In genomic region chr3:32510075-32510724, GRCh38 we compare ENCODE assay signal across 8 cellular contexts. TPM values are rescaled to one million over a fixed set of nuclear protein-coding genes. Genes with fewer than 3 reads are reported as not detected.
A peak's percentile ranks its signal among the peaks of the same experiment; 100 is the strongest.
DNase-seq lines count a peak whose midpoint lies in the region; ATAC-seq and TF ChIP-seq lines count a peak whose summit lies in the region.

No MANE protein-coding gene starts in this region.

- H3K9me3 ChIP-seq in MM.1S (replicated peaks; ENCODE audit: insufficient read depth, low read length) (no peaks in the 10 kb centered on the region), SU-DHL-6 (ENCODE audit: insufficient read depth, low read length) (no peaks in the 10 kb centered on the region), adrenal gland (replicated peaks in 1 of 3) (no peaks in the 10 kb centered on the region)

- H3K79me2 ChIP-seq in MM.1S (ENCODE audit: low read length) = no peaks in the 10 kb centered on the region
- H3K79me2 ChIP-seq in SU-DHL-6 (ENCODE audit: insufficient read depth, low read length) = no peaks in the 10 kb centered on the region

- no peaks in the 10 kb centered on the region; the same call in 1 of the 2 replicates for H3F3A ChIP-seq in MM.1S (ENCODE audit: insufficient read depth, low read length)
- peaks cover 13% of the 10 kb centered on the region for H3F3A ChIP-seq in SU-DHL-6 (ENCODE audit: insufficient read depth)

- H3K9ac ChIP-seq in MM.1S (ENCODE audit: low read length) = no peak overlapping the region
- no peak overlapping the region for H3K9ac ChIP-seq in SU-DHL-6 (ENCODE audit: low read length)

- TF ChIP-seq CTCF in MM.1S (IDR thresholded peaks at IDR 0.05; ENCODE audit: low read length) (peak; percentile 69), SU-DHL-6 (IDR thresholded peaks at IDR 0.05; ENCODE audit: insufficient read depth, low read length, poor library complexity, severe bottlenecking) (peak; percentile 64), adrenal gland (IDR thresholded peaks at IDR 0.05) (peak; percentile 44 to 89 (median 81))

- H3K9me2 ChIP-seq in MM.1S (replicated peaks; ENCODE audit: insufficient read depth, low read length) (no peaks in the 10 kb centered on the region), SU-DHL-6 (replicated peaks; ENCODE audit: insufficient read depth, low read length) (no peaks in the 10 kb centered on the region)

- H4K20me1 ChIP-seq in MM.1S (ENCODE audit: insufficient read depth, low read length) = no peaks in the 10 kb centered on the region
- no peaks in the 10 kb centered on the region for H4K20me1 ChIP-seq in SU-DHL-6 (ENCODE audit: low read depth, low read length)

- intact Hi-C loops in adrenal gland (cut with DNase I) (loop anchor here in 1 of 2 donors (5.0 kb wide), 1 partner anchor 157 kb away; no protein-coding TSS in a partner anchor), left cardiac atrium (cut with DNase I) (loop anchor here (2.0 to 5.0 kb wide), 2 partner anchors 155 to 157 kb away; no protein-coding TSS in a partner anchor), sciatic nerve (cut with DNase I) (no loop called here)

- H3K36me3 ChIP-seq in MM.1S (replicated peaks; ENCODE audit: insufficient read depth, low read length) = no peaks in the 10 kb centered on the region
- H3K36me3 ChIP-seq in SU-DHL-6 (ENCODE audit: low read length) = no peaks in the 10 kb centered on the region
- H3K36me3 ChIP-seq in adrenal gland (replicated peaks in 1 of 2) = no peaks in the 10 kb centered on the region

- WGBS in adrenal gland, 4 donors = 28 to 32% (median 31%) methylated on average over 3 of the region's 3 CpGs

- H3K27me3 ChIP-seq in MM.1S (replicated peaks; ENCODE audit: insufficient read depth, low read length) (no peaks in the 10 kb centered on the region), SU-DHL-6 (ENCODE audit: low read length) (no peaks in the 10 kb centered on the region), adrenal gland (no peaks in the 10 kb centered on the region)

- peak; percentile 40 for DNase-seq in GM04504 (ENCODE audit: low read depth)
- DNase-seq in GOT3 (lab: John Stamatoyannopoulos, UW) = peak; percentile 15
- peak; percentile 56 for DNase-seq in MM.1S
- DNase-seq in adrenal gland = peak; percentile 64 to 88 (median 73)
- DNase-seq in left cardiac atrium = peak; percentile 51
- DNase-seq in sciatic nerve (ENCODE audit: low spot score) = peak; percentile 81
- DNase-seq in cortex of kidney (lab: John Stamatoyannopoulos, UW) = no peak

- TF ChIP-seq POLR2A in adrenal gland (IDR thresholded peaks at IDR 0.05) = no peak

- H3K27ac ChIP-seq in MM.1S (ENCODE audit: low read length) = no peak overlapping the region
- H3K27ac ChIP-seq in SU-DHL-6 (ENCODE audit: low read depth, low read length) = no peak overlapping the region
- no peak overlapping the region for H3K27ac ChIP-seq in adrenal gland

- peak; percentile 94 for ATAC-seq in left cardiac atrium
- ATAC-seq in sciatic nerve = peak; percentile 94

- H3K4me2 ChIP-seq in MM.1S (ENCODE audit: low read depth, low read length) = no peak overlapping the region
- H3K4me2 ChIP-seq in SU-DHL-6 (ENCODE audit: low read depth, low read length, poor library complexity, severe bottlenecking) = no peak overlapping the region

- H2AFZ ChIP-seq in MM.1S (ENCODE audit: low read length) (no peak overlapping the region), SU-DHL-6 (ENCODE audit: low read depth, low read length, severe bottlenecking) (no peak overlapping the region)

- H3K4me3 ChIP-seq in MM.1S (ENCODE audit: low read length) (no peak overlapping the region), SU-DHL-6 (ENCODE audit: insufficient read depth, low read length, poor library complexity, severe bottlenecking) (no peak overlapping the region), adrenal gland (no peak overlapping the region)

- H3K4me1 ChIP-seq in MM.1S (ENCODE audit: low read length) (no peaks in the 10 kb centered on the region), adrenal gland (replicated peaks in 1 of 2) (no peaks in the 10 kb centered on the region)

RNA-seq across cellular contexts. Expression of gene CMTM6, which starts 7.5 kb away (rescaled TPM):
- total RNA-seq in adrenal gland = 10 to 100 TPM; 33.7 to 57.7 (median 43.9) TPM
- 10 to 100 TPM; 13.5 to 32.0 (median 17.0) TPM for polyA plus RNA-seq in adrenal gland
- total RNA-seq in left cardiac atrium = 10 to 100 TPM; 16.4 to 21.1 TPM
- total RNA-seq in sciatic nerve = 51.2 TPM
